Comparison of ENCODE assay signal across 8 cellular contexts in genomic region chr7:100049441-100050291, GRCh38. TPM values are rescaled to one million over a fixed set of nuclear protein-coding genes. Genes with fewer than 3 reads are reported as not detected.
DNase-seq lines count a peak whose midpoint lies in the region; ATAC-seq, FAIRE-seq and TF ChIP-seq lines count a peak whose summit lies in the region.

Gene ZSCAN21, plus strand, starts transcription at chr7:100049774. Its CDS starts 7,233 bp downstream, at chr7:100057007.

- H3K4me2 ChIP-seq in hepatocyte: peak within 1 kb of the TSS; percentile 75

- no peaks in the 10 kb centered on the region for H3K4me1 ChIP-seq in hepatocyte (ENCODE audit: insufficient read depth)
- H3K4me1 ChIP-seq in aorta (ENCODE audit: control insufficient read depth in 1 of 2, insufficient read depth in 2 of 2, low read length in 2 of 2): no peaks in the 10 kb centered on the region

- ATAC-seq in HG02763 (IDR thresholded peaks at IDR 0.05; ENCODE audit: unreplicated experiment) (peak; percentile 89), aorta (ENCODE audit: low FRiP score) (peak; percentile 97)

- 3% methylated on average over 47 of the region's 47 CpGs for WGBS in hepatocyte (ENCODE audit: low lambda C conversion rate, missing lambda C conversion rate)
- 1% methylated on average over 47 of the region's 47 CpGs for WGBS in aorta, 2 donors

- peaks cover 30% of the 10 kb centered on the region for H3K79me2 ChIP-seq in hepatocyte

- H4K20me1 ChIP-seq in hepatocyte (ENCODE audit: insufficient read depth, poor library complexity, severe bottlenecking): no peaks in the 10 kb centered on the region

- DNase-seq in GM12891 (ENCODE audit: insufficient read length, low spot score) (peak; percentile 78), NCI-H146 (lab: John Stamatoyannopoulos, UW) (peak; percentile 81), T-helper 22 cell (ENCODE audit: low read depth) (peak; percentile 64), astrocyte of the cerebellum (ENCODE audit: low read depth) (peak; percentile 76), hepatocyte (ENCODE audit: low spot score) (peak; percentile 92), renal cortical epithelial cell (ENCODE audit: low read depth) (peak; percentile 67), aorta (peak; percentile 90 to 97)

- H3K36me3 ChIP-seq in hepatocyte (replicated peaks; ENCODE audit: insufficient read depth, low read depth) (no peaks in the 10 kb centered on the region), aorta (ENCODE audit: control insufficient read depth in 1 of 2, insufficient read depth in 2 of 2, low read length in 1 of 2) (no peaks in the 10 kb centered on the region)

- H3K27ac ChIP-seq in hepatocyte (peak within 1 kb of the TSS; percentile 98), aorta (ENCODE audit: low read depth in 1 of 2, low read length in 2 of 2) (peak within 1 kb of the TSS; percentile 28 to 92)

- H3K27me3 ChIP-seq in hepatocyte (no peaks in the 10 kb centered on the region), aorta (ENCODE audit: control insufficient read depth in 1 of 2, insufficient read depth in 2 of 2, low read length in 1 of 2) (no peaks in the 10 kb centered on the region)

- peak; percentile 64 for FAIRE-seq in GM12891 (lab: Jason Lieb, UNC)

- peak; percentile 89 for TF ChIP-seq POLR2A in GM12891 (IDR thresholded peaks at IDR 0.05; ENCODE audit: low read depth, low read length)

- peak within 1 kb of the TSS; percentile 79 for H3K4me3 ChIP-seq in astrocyte of the cerebellum (ENCODE audit: low read depth, low read length)
- H3K4me3 ChIP-seq in hepatocyte: peak within 1 kb of the TSS; percentile 56
- peak within 1 kb of the TSS; percentile 72 to 80 for H3K4me3 ChIP-seq in aorta (ENCODE audit: low read length in 2 of 2)

- no peaks in the 10 kb centered on the region for H3K9me3 ChIP-seq in hepatocyte (ENCODE audit: low read depth)
- no peaks in the 10 kb centered on the region for H3K9me3 ChIP-seq in aorta (ENCODE audit: control insufficient read depth, low read length)

- intact Hi-C loops in aorta (cut with DNase I): loop anchor here in 1 of 2 donors (1.0 to 5.0 kb wide), 3 partner anchors 33 to 51 kb away; partner anchors contain the start of gene COPS6

- TF ChIP-seq CTCF in astrocyte of the cerebellum (IDR thresholded peaks at IDR 0.05; ENCODE audit: low read depth, low read length, missing control alignments) (peak; percentile 30), hepatocyte (IDR thresholded peaks at IDR 0.05; ENCODE audit: poor library complexity) (peak; percentile 27)

- peak within 1 kb of the TSS; percentile 83 for H2AFZ ChIP-seq in hepatocyte

- no peaks in the 10 kb centered on the region for H3K9me2 ChIP-seq in hepatocyte (replicated peaks; ENCODE audit: insufficient read depth)

- in situ Hi-C loops in astrocyte of the cerebellum (cut with HindIII; ENCODE audit: low sequenced_read_pairs): no loop called here

TF ChIP-seq in GM12891, 5 proteins besides CTCF, POLR2A, EP300 and RAD21:
- TF ChIP-seq PAX5 (IDR thresholded peaks at IDR 0.05; ENCODE audit: insufficient read depth, low read length, severe bottlenecking) (no peak), POLR2AphosphoS5 (IDR thresholded peaks at IDR 0.05; ENCODE audit: low read depth, low read length) (peak; percentile 87), SPI1 (IDR thresholded peaks at IDR 0.05; ENCODE audit: low read depth, low read length) (no peak), POU2F2 (IDR thresholded peaks at IDR 0.05; ENCODE audit: low read depth, low read length) (peak; percentile 31; the same call in 1 of the 2 replicates), TAF1 (IDR thresholded peaks at IDR 0.05; ENCODE audit: low read depth, low read length) (peak; percentile 53; the same call in 1 of the 2 replicates)

RNA-seq across cellular contexts. Expression of gene ZSCAN21, which starts in this region (rescaled TPM):
- polyA plus RNA-seq in GM12891 (2012; ENCODE audit: low read depth, missing spikeins): 6.7 TPM
- total RNA-seq in hepatocyte (9.6 and 10.9 TPM in 2 replicates), renal cortical epithelial cell (5.0 and 13.6 TPM in 2 replicates), aorta (10 to 100 TPM in 1 of 2 donors, 1 to 10 TPM in 1; 7.9 to 10.7 TPM)
- polyA plus RNA-seq in hepatocyte (11.7 and 12.8 TPM in 2 replicates), aorta (10 to 100 TPM in 1 of 2 donors, 1 to 10 TPM in 1; 7.0 to 10.3 TPM)

Comparison
In these comparisons a context has a peak if more than half of its experiments do, and no peak if none do; other contexts are left out.
1. Peak in every context shown above with its lines: DNase-seq, ATAC-seq, H3K4me3 ChIP-seq and H3K27ac ChIP-seq.